ENCODE assay signal across 8 cellular contexts in genomic region chr11:72224587-72225410, GRCh38. TPM values are rescaled to one million over a fixed set of nuclear protein-coding genes. Genes with fewer than 3 reads are reported as not detected.
A peak's percentile ranks its signal among the peaks of the same experiment; 100 is the strongest.
DNase-seq lines count a peak whose midpoint lies in the region; ATAC-seq and TF ChIP-seq lines count a peak whose summit lies in the region.

A gene with protein sequence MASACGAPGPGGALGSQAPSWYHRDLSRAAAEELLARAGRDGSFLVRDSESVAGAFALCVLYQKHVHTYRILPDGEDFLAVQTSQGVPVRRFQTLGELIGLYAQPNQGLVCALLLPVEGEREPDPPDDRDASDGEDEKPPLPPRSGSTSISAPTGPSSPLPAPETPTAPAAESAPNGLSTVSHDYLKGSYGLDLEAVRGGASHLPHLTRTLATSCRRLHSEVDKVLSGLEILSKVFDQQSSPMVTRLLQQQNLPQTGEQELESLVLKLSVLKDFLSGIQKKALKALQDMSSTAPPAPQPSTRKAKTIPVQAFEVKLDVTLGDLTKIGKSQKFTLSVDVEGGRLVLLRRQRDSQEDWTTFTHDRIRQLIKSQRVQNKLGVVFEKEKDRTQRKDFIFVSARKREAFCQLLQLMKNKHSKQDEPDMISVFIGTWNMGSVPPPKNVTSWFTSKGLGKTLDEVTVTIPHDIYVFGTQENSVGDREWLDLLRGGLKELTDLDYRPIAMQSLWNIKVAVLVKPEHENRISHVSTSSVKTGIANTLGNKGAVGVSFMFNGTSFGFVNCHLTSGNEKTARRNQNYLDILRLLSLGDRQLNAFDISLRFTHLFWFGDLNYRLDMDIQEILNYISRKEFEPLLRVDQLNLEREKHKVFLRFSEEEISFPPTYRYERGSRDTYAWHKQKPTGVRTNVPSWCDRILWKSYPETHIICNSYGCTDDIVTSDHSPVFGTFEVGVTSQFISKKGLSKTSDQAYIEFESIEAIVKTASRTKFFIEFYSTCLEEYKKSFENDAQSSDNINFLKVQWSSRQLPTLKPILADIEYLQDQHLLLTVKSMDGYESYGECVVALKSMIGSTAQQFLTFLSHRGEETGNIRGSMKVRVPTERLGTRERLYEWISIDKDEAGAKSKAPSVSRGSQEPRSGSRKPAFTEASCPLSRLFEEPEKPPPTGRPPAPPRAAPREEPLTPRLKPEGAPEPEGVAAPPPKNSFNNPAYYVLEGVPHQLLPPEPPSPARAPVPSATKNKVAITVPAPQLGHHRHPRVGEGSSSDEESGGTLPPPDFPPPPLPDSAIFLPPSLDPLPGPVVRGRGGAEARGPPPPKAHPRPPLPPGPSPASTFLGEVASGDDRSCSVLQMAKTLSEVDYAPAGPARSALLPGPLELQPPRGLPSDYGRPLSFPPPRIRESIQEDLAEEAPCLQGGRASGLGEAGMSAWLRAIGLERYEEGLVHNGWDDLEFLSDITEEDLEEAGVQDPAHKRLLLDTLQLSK (plus strand): TSS chr11:72224767. CDS start chr11:72224985, 218 bp downstream.

- H3K9me3 Mint-ChIP-seq in activated T-helper 1 cell treated with anti-CD3 and anti-CD28 coated beads, Interleukin-12 subunit alpha, Interleukin-12 subunit beta, Interleukin-2, Interleukin-4 antibody, amounts not matched to agents 30 ng/mL and 10 ng/mL and 1 ng/mL, durations not matched to agents 14 hours and 24 hours and 36 hours = no peaks in the 10 kb centered on the region
- no peaks in the 10 kb centered on the region for H3K9me3 Mint-ChIP-seq in nephron progenitor cell

- peak within 1 kb of the TSS; percentile 95 to 96 for H3K4me3 ChIP-seq in DND-41 (ENCODE audit: low read depth in 1 of 2, low read length in 2 of 2)
- H3K4me3 ChIP-seq in fibroblast of villous mesenchyme (ENCODE audit: low read depth, low read length) = peak within 1 kb of the TSS; percentile 98
- peak within 1 kb of the TSS; percentile 90 for H3K4me3 ChIP-seq in urinary bladder (ENCODE audit: low read depth, low read length)

- H4K20me1 ChIP-seq in DND-41 (ENCODE audit: insufficient read depth, low read length) = peaks cover 15% of the 10 kb centered on the region; the same call in 1 of the 2 replicates

- peak within 1 kb of the TSS; percentile 96 for H3K4me3 Mint-ChIP-seq in activated T-helper 1 cell treated with anti-CD3 and anti-CD28 coated beads, Interleukin-12 subunit alpha, Interleukin-12 subunit beta, Interleukin-2, Interleukin-4 antibody, amounts not matched to agents 30 ng/mL and 10 ng/mL and 1 ng/mL, durations not matched to agents 14 hours and 24 hours and 36 hours
- H3K4me3 Mint-ChIP-seq in nephron progenitor cell = peak within 1 kb of the TSS; percentile 97

- no peaks in the 10 kb centered on the region for H3K27me3 Mint-ChIP-seq in activated T-helper 1 cell treated with anti-CD3 and anti-CD28 coated beads, Interleukin-12 subunit alpha, Interleukin-12 subunit beta, Interleukin-2, Interleukin-4 antibody, amounts not matched to agents 30 ng/mL and 10 ng/mL and 1 ng/mL, durations not matched to agents 14 hours and 24 hours and 36 hours (ENCODE audit: insufficient read depth)
- no peaks in the 10 kb centered on the region for H3K27me3 Mint-ChIP-seq in nephron progenitor cell (ENCODE audit: low read depth, poor library complexity)

- WGBS in urinary bladder = under 1% methylated on average over 79 of the region's 80 CpGs

- peaks cover 35% of the 10 kb centered on the region for H3K36me3 ChIP-seq in DND-41 (ENCODE audit: insufficient read depth, low read length)
- H3K36me3 ChIP-seq in KOPT-K1 (ENCODE audit: insufficient read depth, low read length) = peaks cover 33% of the 10 kb centered on the region
- H3K36me3 ChIP-seq in urinary bladder (ENCODE audit: insufficient read depth) = no peaks in the 10 kb centered on the region

- no peaks in the 10 kb centered on the region for H3K27me3 ChIP-seq in DND-41 (ENCODE audit: insufficient read depth, low read length, poor library complexity)

- DNase-seq in DND-41 (peak; percentile 62), fibroblast of villous mesenchyme (ENCODE audit: low read depth) (peak; percentile 45), nephron progenitor cell (peak; percentile 73)
- DNase-seq in activated T-helper 1 cell treated with anti-CD3 and anti-CD28 coated beads, Interleukin-12 subunit alpha, Interleukin-12 subunit beta, Interleukin-2, Interleukin-4 antibody, amounts not matched to agents 30 ng/mL and 10 ng/mL and 1 ng/mL, durations not matched to agents 14 hours and 24 hours and 36 hours (ENCODE audit: low spot score) = peak; percentile 21

- H3K4me1 ChIP-seq in DND-41 (ENCODE audit: insufficient read depth, low read length) (peaks cover 29% of the 10 kb centered on the region), urinary bladder (ENCODE audit: insufficient read depth) (no peaks in the 10 kb centered on the region)

- peak within 1 kb of the TSS; percentile 93 for H3K27ac Mint-ChIP-seq in activated T-helper 1 cell treated with anti-CD3 and anti-CD28 coated beads, Interleukin-12 subunit alpha, Interleukin-12 subunit beta, Interleukin-2, Interleukin-4 antibody, amounts not matched to agents 30 ng/mL and 10 ng/mL and 1 ng/mL, durations not matched to agents 14 hours and 24 hours and 36 hours
- peak within 1 kb of the TSS; percentile 98 for H3K27ac Mint-ChIP-seq in nephron progenitor cell

- peaks cover 19% of the 10 kb centered on the region for H3K4me1 Mint-ChIP-seq in activated T-helper 1 cell treated with anti-CD3 and anti-CD28 coated beads, Interleukin-12 subunit alpha, Interleukin-12 subunit beta, Interleukin-2, Interleukin-4 antibody, amounts not matched to agents 30 ng/mL and 10 ng/mL and 1 ng/mL, durations not matched to agents 14 hours and 24 hours and 36 hours (ENCODE audit: low read depth)
- peaks cover 57% of the 10 kb centered on the region for H3K4me1 Mint-ChIP-seq in nephron progenitor cell

- peak within 1 kb of the TSS; percentile 99 for H3K4me2 ChIP-seq in DND-41 (ENCODE audit: insufficient read depth, low read length)

- peak within 1 kb of the TSS; percentile 92 for H3K9ac ChIP-seq in DND-41 (ENCODE audit: low read depth, low read length)

- H3K79me2 ChIP-seq in DND-41 (ENCODE audit: insufficient read depth, low read length) = peaks cover 38% of the 10 kb centered on the region

- H3K9me3 ChIP-seq in DND-41 (ENCODE audit: insufficient read depth, low read length, severe bottlenecking) = no peaks in the 10 kb centered on the region
- H3K9me3 ChIP-seq in KOPT-K1 (ENCODE audit: insufficient read depth, low read length, poor library complexity, severe bottlenecking) = no peaks in the 10 kb centered on the region

- H2AFZ ChIP-seq in DND-41 (ENCODE audit: low read depth, low read length) = peak within 1 kb of the TSS; percentile 86

- TF ChIP-seq CTCF in DND-41 (IDR thresholded peaks at IDR 0.05; ENCODE audit: borderline replicate concordance, extremely low read depth, low read length, poor library complexity, severe bottlenecking) = no peak
- TF ChIP-seq CTCF in fibroblast of villous mesenchyme (IDR thresholded peaks at IDR 0.05; ENCODE audit: insufficient read depth, low read depth, low read length) = no peak
- TF ChIP-seq CTCF in nephron progenitor cell (IDR thresholded peaks at IDR 0.05) = no peak

- H3K36me3 Mint-ChIP-seq in activated T-helper 1 cell treated with anti-CD3 and anti-CD28 coated beads, Interleukin-12 subunit alpha, Interleukin-12 subunit beta, Interleukin-2, Interleukin-4 antibody, amounts not matched to agents 30 ng/mL and 10 ng/mL and 1 ng/mL, durations not matched to agents 14 hours and 24 hours and 36 hours (ENCODE audit: low read depth) = peaks cover 11% of the 10 kb centered on the region
- H3K36me3 Mint-ChIP-seq in nephron progenitor cell (ENCODE audit: low read depth) = peaks cover 12% of the 10 kb centered on the region

- H3K27ac ChIP-seq in DND-41 (ENCODE audit: low read length) (peak within 1 kb of the TSS; percentile 89), KOPT-K1 (ENCODE audit: low read depth, low read length, poor library complexity, severe bottlenecking) (peak within 1 kb of the TSS; percentile 76), urinary bladder (ENCODE audit: low read depth) (peak within 1 kb of the TSS; percentile 95)

- intact Hi-C loops in activated T-helper 1 cell treated with anti-CD3 and anti-CD28 coated beads, Interleukin-12 subunit alpha, Interleukin-12 subunit beta, Interleukin-2, Interleukin-4 antibody, amounts not matched to agents 30 ng/mL and 10 ng/mL and 1 ng/mL, durations not matched to agents 14 hours and 24 hours and 36 hours (cut with micrococcal nuclease) = loop anchor here (5.0 to 10.0 kb wide), 3 partner anchors 188 to 1150 kb away; partner anchors contain the start of genes RELT and STARD10

- peak; percentile 6 for ATAC-seq in DND-41 (ENCODE audit: insufficient read depth, low read depth)
- no peak for ATAC-seq in HG03520 (IDR thresholded peaks at IDR 0.05; ENCODE audit: unreplicated experiment)
- ATAC-seq in GM21786 (IDR thresholded peaks at IDR 0.05; ENCODE audit: unreplicated experiment) = no peak

RNA-seq across cellular contexts. Expression of the gene that starts here (rescaled TPM):
- 139 and 140 TPM in 2 replicates for total RNA-seq in activated T-helper 1 cell treated with anti-CD3 and anti-CD28 coated beads, Interleukin-12 subunit alpha, Interleukin-12 subunit beta, Interleukin-2, Interleukin-4 antibody, amounts not matched to agents 30 ng/mL and 10 ng/mL and 1 ng/mL, durations not matched to agents 14 hours and 24 hours and 36 hours
- total RNA-seq in fibroblast of villous mesenchyme (123 and 163 TPM in 2 replicates), urinary bladder (40.2 TPM)
- polyA plus RNA-seq in urinary bladder = 86.0 TPM

Comparison
In these comparisons a context has a peak if more than half of its experiments do, and no peak if none do; other contexts are left out.
1. DNase-seq: peak in every context shown above with its lines; median percentile 73 in nephron progenitor cell; 62 in DND-41; 45 in fibroblast of villous mesenchyme; 21 in activated T-helper 1 cell treated with anti-CD3 and anti-CD28 coated beads, Interleukin-12 subunit alpha, Interleukin-12 subunit beta, Interleukin-2, Interleukin-4 antibody, amounts not matched to agents 30 ng/mL and 10 ng/mL and 1 ng/mL, durations not matched to agents 14 hours and 24 hours and 36 hours.